8 cellular contexts compared by ENCODE assay signal in the genomic region with DNA sequence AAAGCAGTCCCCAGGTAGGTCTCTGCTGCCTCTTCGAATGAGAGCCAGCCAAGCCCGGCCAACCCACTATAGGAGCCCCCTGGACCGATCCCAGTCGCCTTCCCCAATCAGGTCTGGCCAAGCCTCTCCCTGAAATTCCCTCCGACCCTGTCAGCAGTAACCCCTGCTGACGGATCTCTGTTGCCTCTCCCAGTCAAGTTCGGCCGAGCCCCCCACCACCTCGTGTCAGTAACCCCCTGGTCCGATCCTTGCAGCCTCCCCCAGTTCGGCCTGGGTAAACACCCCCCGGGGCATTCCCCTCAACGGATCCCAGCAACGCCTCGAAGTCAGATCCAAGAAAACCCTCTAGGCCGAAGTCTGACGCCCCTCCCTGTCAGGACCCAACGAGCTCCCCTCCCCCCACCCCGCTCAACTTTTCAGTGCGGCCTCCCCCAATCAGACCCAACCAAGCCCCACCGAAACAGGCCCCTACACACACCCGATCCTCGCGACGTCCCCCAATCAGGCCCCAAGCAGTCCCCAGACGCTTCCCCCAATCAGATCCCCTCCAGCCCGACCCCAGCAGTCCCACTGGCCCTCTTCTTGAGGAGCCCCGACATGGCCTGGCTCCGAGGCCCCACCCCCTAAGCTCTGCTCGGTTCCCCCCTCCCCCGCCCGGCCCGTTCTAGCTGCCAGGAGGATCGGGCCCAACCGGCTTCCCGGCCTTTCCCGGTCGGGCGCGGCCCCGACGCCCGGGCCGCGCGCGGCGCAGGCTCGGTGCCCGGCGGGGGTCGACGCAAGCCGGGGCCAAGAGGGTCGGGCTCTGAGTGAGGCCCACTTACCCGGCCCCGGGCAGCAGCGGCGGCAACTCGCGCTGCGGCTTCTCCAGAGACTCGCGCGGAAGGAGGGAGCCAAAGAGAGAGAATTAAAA. TPM values are rescaled to one million over a fixed set of nuclear protein-coding genes. Genes with fewer than 3 reads are reported as not detected.
DNase-seq lines count a peak whose midpoint lies in the region; ATAC-seq and TF ChIP-seq lines count a peak whose summit lies in the region.

No MANE protein-coding gene starts in this region.

- H3K9me1 ChIP-seq in IMR-90 (ENCODE audit: insufficient read depth, low read length) = peaks cover 10% of the 10 kb centered on the region; the same call in 1 of the 2 replicates

- H3K4me1 ChIP-seq in Caco-2 (0 out of 2 replicates have a peak, but pooled peaks cover 8% of the 10 kb centered on the region), IMR-90 (ENCODE audit: control insufficient read depth, insufficient read depth, low read length) (peaks cover 4% of the 10 kb centered on the region), mammary epithelial cell (ENCODE audit: insufficient read depth, low read length) (peaks cover 33% of the 10 kb centered on the region), skeletal muscle tissue (ENCODE audit: control insufficient read depth in 3 of 3, insufficient read depth in 3 of 3, low read length in 3 of 3) (peaks cover 30 to 38% (median 34%) of the 10 kb centered on the region in 3 donors)

- CTCF ChIA-PET in Caco-2 (lab: Charles Lee) = interaction anchor here (0.6 to 1.7 kb wide), 6 partner anchors 12 to 219 kb away, joined by 3 to 11 read pairs (median 5); partner anchors contain the start of genes JUNB and TRIR
- CTCF ChIA-PET in IMR-90 (lab: Yijun Ruan, JAX) = interaction anchor here (2.2 kb wide), 1 partner anchor 11 kb away, joined by 8 read pairs; no protein-coding TSS in a partner anchor
- CTCF ChIA-PET in mammary epithelial cell (lab: Charles Lee; ENCODE audit: low non-redundant PET) = no interaction called here

- peaks cover 69% of the 10 kb centered on the region for H3K79me2 ChIP-seq in mammary epithelial cell (ENCODE audit: insufficient read depth, low read length)

- dilution Hi-C loops in IMR-90 (cut with HindIII; ENCODE audit: low sequenced_read_pairs, unreplicated experiment) (no loop called here), mammary epithelial cell (cut with HindIII; ENCODE audit: low sequenced_read_pairs) (no loop called here)

- POLR2A ChIA-PET in Caco-2 (lab: Charles Lee) (interaction anchor here (0.6 to 1.5 kb wide), 4 partner anchors 12 to 75 kb away, joined by 3 to 11 read pairs (median 5); partner anchors contain the start of genes GET3 and JUNB), IMR-90 (lab: Charles Lee; ENCODE audit: unreplicated experiment) (interaction anchor here (0.5 kb wide), 1 partner anchor 44 kb away, joined by 4 read pairs; no protein-coding TSS in a partner anchor)

- H3K4me2 ChIP-seq in IMR-90 (ENCODE audit: low read depth, low read length) (peak overlapping the region; percentile 99), mammary epithelial cell (ENCODE audit: insufficient read depth, low read depth, low read length) (peak overlapping the region; percentile 99)

- H4K20me1 ChIP-seq in IMR-90 (ENCODE audit: insufficient read depth, low read length) (0 out of 2 replicates have a peak, but pooled peaks cover 9% of the 10 kb centered on the region), mammary epithelial cell (ENCODE audit: insufficient read depth, low read length) (no peaks in the 10 kb centered on the region)

- H3K14ac ChIP-seq in IMR-90 (replicated peaks; ENCODE audit: low read depth, low read length) = peak overlapping the region; percentile 94

- H3K27ac ChIP-seq in IMR-90 (ENCODE audit: insufficient read depth, low read length) (peak overlapping the region; percentile 85), mammary epithelial cell (ENCODE audit: insufficient read depth, low read depth, low read length) (peak overlapping the region; percentile 81), skeletal muscle tissue (ENCODE audit: low read depth, low read length) (peak overlapping the region; percentile 89)

- peaks cover 17 to 57% of the 10 kb centered on the region in 2 experiments for H3K79me1 ChIP-seq in IMR-90 (ENCODE audit: low read depth in 1 of 2, low read length in 2 of 2)

- BruUV-seq in Caco-2 (replicated peaks; lab: Mats Ljungman, UMichigan) = no TSS peak
- no TSS peak for BruUV-seq in IMR-90 (replicated peaks; lab: Mats Ljungman, UMichigan)
- no TSS peak for BruUV-seq in mammary epithelial cell (replicated peaks; lab: Mats Ljungman, UMichigan)

- H3K23ac ChIP-seq in IMR-90 (ENCODE audit: low read depth, low read length) = peak overlapping the region; percentile 79

- H2BK5ac ChIP-seq in IMR-90 (ENCODE audit: low read depth, low read length, poor library complexity, severe bottlenecking) = peak overlapping the region; percentile 95

- H4K5ac ChIP-seq in IMR-90 (ENCODE audit: low read depth, low read length) = peak overlapping the region; percentile 56

- H3K9me3 ChIP-seq in Caco-2 (no peaks in the 10 kb centered on the region), IMR-90 (ENCODE audit: control insufficient read depth, insufficient read depth, low read length) (no peaks in the 10 kb centered on the region), mammary epithelial cell (replicated peaks; ENCODE audit: insufficient read depth, low read length) (no peaks in the 10 kb centered on the region), skeletal muscle tissue (ENCODE audit: control insufficient read depth in 3 of 3, low read length in 3 of 3) (no peaks in the 10 kb centered on the region)

- no peaks in the 10 kb centered on the region for H3K9me3 Mint-ChIP-seq in Caco-2 (ENCODE audit: unreplicated experiment)

- H3K4me3 ChIP-seq in Caco-2 (ENCODE audit: low read depth, low read length) (peak overlapping the region; percentile 92), IMR-90 (ENCODE audit: insufficient read depth, low read depth, low read length) (peak overlapping the region; percentile 91), mammary epithelial cell (replicated peaks in 1 of 3; ENCODE audit: insufficient read depth in 1 of 3, low read depth in 2 of 3, low read length in 3 of 3) (peak overlapping the region; percentile 79 to 95 (median 81)), skeletal muscle tissue (ENCODE audit: low read length in 3 of 3) (peak overlapping the region; percentile 73 to 87 (median 85))

- H4K8ac ChIP-seq in IMR-90 (ENCODE audit: low read depth in 2 of 2, low read length in 2 of 2) = peak overlapping the region; percentile 77 to 95; a peak in 3 of 4 replicates

- no peak overlapping the region; the same call in 1 of the 2 replicates for H2BK20ac ChIP-seq in IMR-90 (ENCODE audit: low read depth, low read length)

- no peaks in the 10 kb centered on the region for H3K27me3 Mint-ChIP-seq in Caco-2 (ENCODE audit: insufficient read depth, unreplicated experiment)

- no peak for TF ChIP-seq RAD21 in IMR-90 (IDR thresholded peaks at IDR 0.05; ENCODE audit: low read length)

- H3K9ac ChIP-seq in IMR-90 (ENCODE audit: low read depth, low read length) (peak overlapping the region; percentile 92), mammary epithelial cell (ENCODE audit: insufficient read depth, low read length) (peak overlapping the region; percentile 90), skeletal muscle tissue (ENCODE audit: low read depth in 1 of 3, low read length in 3 of 3) (peak overlapping the region; percentile 80 to 95 (median 94))

- 0% methylated on average over 17 of the region's 65 CpGs; no CpG with 5 or more reads in 1 of the 2 experiments for WGBS in IMR-90 (ENCODE audit: extremely low coverage in 2 of 2, insufficient read length in 1 of 2), 2 experiments
- WGBS in mammary epithelial cell (ENCODE audit: low coverage, missing lambda C conversion rate) = 8% methylated on average over 8 of the region's 65 CpGs

- H2AK5ac ChIP-seq in IMR-90 (ENCODE audit: low read depth, low read length) = peak overlapping the region; percentile 88

- H3K36me3 Mint-ChIP-seq in Caco-2 (ENCODE audit: insufficient read depth, unreplicated experiment) = peaks cover 65% of the 10 kb centered on the region

- H2AFZ ChIP-seq in IMR-90 (replicated peaks; ENCODE audit: low read length, poor library complexity) (peak overlapping the region; percentile 93), mammary epithelial cell (ENCODE audit: low read depth, low read length) (peak overlapping the region; percentile 25)

- intact Hi-C loops in Caco-2 (cut with micrococcal nuclease; ENCODE audit: unreplicated experiment) (loop anchor here (5.0 kb wide), 1 partner anchor 55 kb away; the partner anchor contains the start of gene HOOK2), IMR-90 (cut with micrococcal nuclease) (loop anchor here (1.0 kb wide), 2 partner anchors 12 to 74 kb away; partner anchors contain the start of gene TRIR), mammary epithelial cell (cut with micrococcal nuclease) (loop anchor here (1.0 to 5.0 kb wide), 3 partner anchors 15 to 215 kb away; partner anchors contain the start of genes CALR and GET3)

- H2AK9ac ChIP-seq in IMR-90 (replicated peaks; ENCODE audit: low read depth, low read length, poor library complexity) = peak overlapping the region; percentile 100

- TF ChIP-seq POLR2A in IMR-90 (IDR thresholded peaks at IDR 0.05; ENCODE audit: low read depth, low read length) = peak; percentile 50; the same call in 1 of the 2 replicates

- H3K27me3 ChIP-seq in Caco-2 (replicated peaks; ENCODE audit: control insufficient read depth, insufficient read depth, low read length) = no peaks in the 10 kb centered on the region
- no peaks in the 10 kb centered on the region for H3K27me3 ChIP-seq in IMR-90 (ENCODE audit: control insufficient read depth, insufficient read depth, low read length)
- no peaks in the 10 kb centered on the region for H3K27me3 ChIP-seq in mammary epithelial cell (ENCODE audit: insufficient read depth, low read length)
- no peaks in the 10 kb centered on the region for H3K27me3 ChIP-seq in skeletal muscle tissue (ENCODE audit: control insufficient read depth in 3 of 3, insufficient read depth in 3 of 3, low read length in 3 of 3)

- peaks cover 14% of the 10 kb centered on the region for H3K4me1 Mint-ChIP-seq in Caco-2 (ENCODE audit: low read depth, unreplicated experiment)

- DNase-seq in Caco-2 (peak; percentile 59 to 62), IMR-90 (peak; percentile 74), T1000 (lab: John Stamatoyannopoulos, UW) (peak; percentile 39), mammary epithelial cell (peak; percentile 40), iPS-NIHi7 (ENCODE audit: extremely low spot score) (peak; percentile 73), GF-D8 (lab: John Stamatoyannopoulos, UW) (no peak)

- H3K36me3 ChIP-seq in Caco-2 (ENCODE audit: control insufficient read depth, insufficient read depth, low read length) (peaks cover 2% of the 10 kb centered on the region; the same call in 1 of the 2 replicates), IMR-90 (ENCODE audit: control insufficient read depth, insufficient read depth, low read length) (peaks cover 12% of the 10 kb centered on the region), mammary epithelial cell (ENCODE audit: insufficient read depth, low read length) (peaks cover 7% of the 10 kb centered on the region), skeletal muscle tissue (ENCODE audit: control insufficient read depth in 3 of 3, insufficient read depth in 3 of 3, low read length in 3 of 3) (peaks cover 8 to 14% (median 10%) of the 10 kb centered on the region in 3 donors)

- H2BK120ac ChIP-seq in IMR-90 (ENCODE audit: low read depth, low read length) = peak overlapping the region; percentile 50

- peak; percentile 25 for ATAC-seq in GM21423 (IDR thresholded peaks at IDR 0.05; ENCODE audit: unreplicated experiment)
- peak; percentile 67 for ATAC-seq in IMR-90 (ENCODE audit: low read depth)

- in situ Hi-C loops in IMR-90 (cut with MboI; ENCODE audit: low sequenced_read_pairs) = no loop called here
- in situ Hi-C loops in mammary epithelial cell (cut with MboI; ENCODE audit: low sequenced_read_pairs in 2 of 2) = no loop called here

- peak overlapping the region; percentile 77 for H3K27ac Mint-ChIP-seq in Caco-2 (ENCODE audit: unreplicated experiment)

- TF ChIP-seq CTCF in Caco-2 (IDR thresholded peaks at IDR 0.05; ENCODE audit: insufficient read depth in 1 of 2, low read depth in 1 of 2, low read length in 1 of 2, severe bottlenecking in 1 of 2, unreplicated experiment in 1 of 2) (no peak), IMR-90 (conservative IDR thresholded peaks at IDR 0.05; ENCODE audit: low read depth, low read length) (no peak), mammary epithelial cell (conservative IDR thresholded peaks at IDR 0.05 in 1 of 2, IDR thresholded peaks at IDR 0.05 in 1 of 2; ENCODE audit: extremely low read depth in 1 of 2, insufficient read depth in 1 of 2, low read depth in 1 of 2, low read length in 2 of 2) (no peak)

- H3K4ac ChIP-seq in IMR-90 (ENCODE audit: low read depth, low read length) = peak overlapping the region; percentile 96

- no peak overlapping the region for H2BK15ac ChIP-seq in IMR-90 (ENCODE audit: low read depth, low read length)

- peak overlapping the region; percentile 42 for H3K18ac ChIP-seq in IMR-90 (ENCODE audit: low read depth, low read length)

- H3K56ac ChIP-seq in IMR-90 (ENCODE audit: extremely low read depth, insufficient read depth, low read length) = peak overlapping the region; percentile 81

- peak overlapping the region; percentile 91 for H3K4me3 Mint-ChIP-seq in Caco-2 (ENCODE audit: unreplicated experiment)

- peak overlapping the region; percentile 89 for H4K91ac ChIP-seq in IMR-90 (ENCODE audit: insufficient read depth, low read depth, low read length)

RNA-seq across cellular contexts. Expression of gene TNPO2, which starts 1.8 kb away (rescaled TPM):
- total RNA-seq in Caco-2 (2022) = 87.8 and 106 TPM in 2 replicates
- total RNA-seq in IMR-90 (2012; rRNA removed) = 32.8 and 36.0 TPM in 2 replicates
- 77.2 and 82.3 TPM in 2 replicates for polyA plus RNA-seq in IMR-90 (2012; rRNA removed)
- polyA plus RNA-seq in IMR-90 (2012; cell fraction: cytosol; rRNA removed) = 32.3 and 57.4 TPM in 2 replicates
- polyA plus RNA-seq in IMR-90 (2012; cell fraction: nucleus; rRNA removed; ENCODE audit: low replicate concordance) = 265 and 496 TPM in 2 replicates
- total RNA-seq in mammary epithelial cell = 100 to 1,000 TPM in 1 of 2 donors, 10 to 100 TPM in 1; 73.0 to 104 TPM
- 118 TPM for polyA plus RNA-seq in mammary epithelial cell
- 185 TPM for polyA minus RNA-seq in mammary epithelial cell
- total RNA-seq in skeletal muscle tissue = 20.4 TPM

RNA-seq across cellular contexts. Expression of gene TRIR, which starts 12.6 kb away (rescaled TPM):
- 164 and 169 TPM in 2 replicates for total RNA-seq in Caco-2 (2022)
- 99.2 and 113 TPM in 2 replicates for total RNA-seq in IMR-90 (2012; rRNA removed)
- polyA plus RNA-seq in IMR-90 (2012; rRNA removed) = 201 and 242 TPM in 2 replicates
- 333 and 539 TPM in 2 replicates for polyA plus RNA-seq in IMR-90 (2012; cell fraction: cytosol; rRNA removed)
- 193 and 247 TPM in 2 replicates for polyA plus RNA-seq in IMR-90 (2012; cell fraction: nucleus; rRNA removed; ENCODE audit: low replicate concordance)
- total RNA-seq in mammary epithelial cell = 100 to 1,000 TPM; 102 to 138 TPM
- 170 TPM for polyA plus RNA-seq in mammary epithelial cell
- polyA minus RNA-seq in mammary epithelial cell = 88.9 TPM
- total RNA-seq in skeletal muscle tissue = 175 TPM

RNA-seq across cellular contexts. Expression of gene GET3, which starts 15.4 kb away (rescaled TPM):
- 55.0 and 57.1 TPM in 2 replicates for total RNA-seq in Caco-2 (2022)
- 111 and 129 TPM in 2 replicates for total RNA-seq in IMR-90 (2012; rRNA removed)
- polyA plus RNA-seq in IMR-90 (2012; rRNA removed) = 152 and 178 TPM in 2 replicates
- 132 and 168 TPM in 2 replicates for polyA plus RNA-seq in IMR-90 (2012; cell fraction: cytosol; rRNA removed)
- polyA plus RNA-seq in IMR-90 (2012; cell fraction: nucleus; rRNA removed; ENCODE audit: low replicate concordance) = 91.7 and 117 TPM in 2 replicates
- 10 to 100 TPM; 64.3 to 74.5 TPM for total RNA-seq in mammary epithelial cell
- polyA plus RNA-seq in mammary epithelial cell = 153 TPM
- 96.3 TPM for polyA minus RNA-seq in mammary epithelial cell
- 53.8 TPM for total RNA-seq in skeletal muscle tissue

RNA-seq across cellular contexts. Expression of gene FBXW9, which starts 25.5 kb away (rescaled TPM):
- total RNA-seq in Caco-2 (2022) (8.3 and 10.6 TPM in 2 replicates), IMR-90 (2012; rRNA removed) (8.6 and 9.5 TPM in 2 replicates), mammary epithelial cell (10 to 100 TPM; 13.7 to 14.8 TPM), skeletal muscle tissue (3.1 TPM)
- polyA plus RNA-seq in IMR-90 (2012; rRNA removed) (14.2 and 14.4 TPM in 2 replicates), mammary epithelial cell (14.4 TPM)
- 8.1 and 16.5 TPM in 2 replicates for polyA plus RNA-seq in IMR-90 (2012; cell fraction: cytosol; rRNA removed)
- polyA plus RNA-seq in IMR-90 (2012; cell fraction: nucleus; rRNA removed; ENCODE audit: low replicate concordance) = 14.0 and 41.0 TPM in 2 replicates
- 6.5 TPM for polyA minus RNA-seq in mammary epithelial cell

RNA-seq across cellular contexts. Expression of gene BEST2, which starts 29.7 kb away (rescaled TPM):
- total RNA-seq in Caco-2 (2022) (0.27 TPM in 1 of 2 replicates, not detected in the other), IMR-90 (2012; rRNA removed) (not detected in 2 replicates), mammary epithelial cell (under 1 TPM in 1 of 2 donors, not detected in 1; 0.50 TPM), skeletal muscle tissue (not detected)
- polyA plus RNA-seq in IMR-90 (2012; rRNA removed) (not detected in 2 replicates), mammary epithelial cell (0.12 TPM)
- not detected in 2 replicates for polyA plus RNA-seq in IMR-90 (2012; cell fraction: cytosol; rRNA removed)
- polyA plus RNA-seq in IMR-90 (2012; cell fraction: nucleus; rRNA removed; ENCODE audit: low replicate concordance) = 0.07 and 0.13 TPM in 2 replicates
- 1.5 TPM for polyA minus RNA-seq in mammary epithelial cell
